In genomic region chr22:50627452-50627913, GRCh38 we compare ENCODE assay signal across 8 cellular contexts. TPM values are rescaled to one million over a fixed set of nuclear protein-coding genes. Genes with fewer than 3 reads are reported as not detected.
DNase-seq lines count a peak whose midpoint lies in the region; ATAC-seq lines count a peak whose summit lies in the region.

No MANE protein-coding gene starts in this region.

- peak overlapping the region; percentile 82 for H3K27ac Mint-ChIP-seq in activated naive CD4-positive, alpha-beta T cell treated with anti-CD3 and anti-CD28 coated beads, Interleukin-2, amount 10 ng/mL, durations not matched to agents 7 days and 5 days

- intact Hi-C loops in left ventricle myocardium superior (cut with micrococcal nuclease), result no loop called here

- CTCF ChIA-PET in activated naive CD4-positive, alpha-beta T cell treated with anti-CD3 and anti-CD28 coated beads, Interleukin-2, amount 10 ng/mL, durations not matched to agents 7 days and 5 days (lab: Charles Lee), result interaction anchor here (0.9 to 1.3 kb wide), 5 partner anchors 11 to 375 kb away, joined by 3 to 5 read pairs (median 4); no protein-coding TSS in a partner anchor

- no peaks in the 10 kb centered on the region for H3K9me3 Mint-ChIP-seq in activated naive CD4-positive, alpha-beta T cell treated with anti-CD3 and anti-CD28 coated beads, Interleukin-2, amount 10 ng/mL, durations not matched to agents 7 days and 5 days

- peak overlapping the region; percentile 84 for H3K4me3 Mint-ChIP-seq in activated naive CD4-positive, alpha-beta T cell treated with anti-CD3 and anti-CD28 coated beads, Interleukin-2, amount 10 ng/mL, durations not matched to agents 7 days and 5 days

- H3K4me3 ChIP-seq in skeletal muscle cell (ENCODE audit: low read depth, low read length), result peak overlapping the region; percentile 77

- DNase-seq in activated naive CD4-positive, alpha-beta T cell treated with anti-CD3 and anti-CD28 coated beads, Interleukin-2, amount 10 ng/mL, durations not matched to agents 7 days and 5 days, result peak; percentile 49
- DNase-seq in left ventricle myocardium superior (no peak), skeletal muscle cell (ENCODE audit: low read depth) (no peak), cerebellar nuclear complex (lab: John Stamatoyannopoulos, UW) (no peak), NCI-H2029 (lab: John Stamatoyannopoulos, UW) (no peak)
- DNase-seq in stimulated activated naive CD4-positive, alpha-beta T cell treated with Interleukin-2 at 50 U/mL for 16 hours (lab: John Stamatoyannopoulos, UW), result no peak

- ATAC-seq in GM18867 (IDR thresholded peaks at IDR 0.05; ENCODE audit: unreplicated experiment), result peak; percentile 21
- ATAC-seq in HG03139 (IDR thresholded peaks at IDR 0.05; ENCODE audit: unreplicated experiment), result peak; percentile 18
- peak; percentile 25 for ATAC-seq in left ventricle myocardium superior

- peaks cover 17% of the 10 kb centered on the region for H3K27me3 Mint-ChIP-seq in activated naive CD4-positive, alpha-beta T cell treated with anti-CD3 and anti-CD28 coated beads, Interleukin-2, amount 10 ng/mL, durations not matched to agents 7 days and 5 days

- H3K4me1 Mint-ChIP-seq in activated naive CD4-positive, alpha-beta T cell treated with anti-CD3 and anti-CD28 coated beads, Interleukin-2, amount 10 ng/mL, durations not matched to agents 7 days and 5 days, result peaks cover 28% of the 10 kb centered on the region

- peaks cover 9% of the 10 kb centered on the region for H3K36me3 Mint-ChIP-seq in activated naive CD4-positive, alpha-beta T cell treated with anti-CD3 and anti-CD28 coated beads, Interleukin-2, amount 10 ng/mL, durations not matched to agents 7 days and 5 days

RNA-seq across cellular contexts. Expression of gene ARSA, which starts 0.5 kb away (rescaled TPM):
- total RNA-seq in left ventricle myocardium superior, result 22.2 TPM

RNA-seq across cellular contexts. Expression of gene MAPK8IP2, which starts 26.9 kb away (rescaled TPM):
- total RNA-seq in left ventricle myocardium superior, result 0.57 TPM

RNA-seq across cellular contexts. Expression of gene CHKB, which starts 44.8 kb away (rescaled TPM):
- total RNA-seq in left ventricle myocardium superior, result 42.7 TPM

RNA-seq across cellular contexts. Expression of gene SHANK3, which starts 45.1 kb away (rescaled TPM):
- 22.9 TPM for total RNA-seq in left ventricle myocardium superior

RNA-seq across cellular contexts. Expression of gene CPT1B, which starts 49.3 kb away (rescaled TPM):
- total RNA-seq in left ventricle myocardium superior, result 458 TPM
